In the genomic region with DNA sequence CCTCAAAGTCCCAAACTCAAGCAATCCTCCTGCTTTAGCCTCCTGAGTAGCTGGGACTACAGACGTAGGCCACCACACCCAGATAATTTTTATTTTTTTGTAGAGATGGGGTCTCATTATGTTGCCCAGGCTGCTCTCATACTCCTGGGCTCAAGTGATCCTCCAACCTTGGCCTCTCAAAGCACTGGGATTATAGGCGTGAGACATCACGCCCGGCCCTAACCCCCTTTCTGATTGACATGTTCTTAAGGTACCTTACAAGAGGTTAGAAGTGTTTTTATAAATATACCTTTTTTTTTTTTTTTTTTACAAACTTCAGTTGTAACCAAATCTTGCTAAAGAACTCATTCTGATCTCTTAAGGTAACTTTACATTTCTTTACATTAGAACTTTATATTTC, we compare ENCODE assay signal across 15 cellular contexts.
DNase-seq lines count a peak whose midpoint lies in the region; ATAC-seq and TF ChIP-seq lines count a peak whose summit lies in the region.
"Had no signal": no experiment of that assay in that cellular context is flagged by ENCODE, and none has a peak within 500 bp of the region (broad histone marks: within the 10 kb centered on the region; RNA-seq: fewer than 3 reads in every experiment).

No MANE protein-coding gene starts in this region.

- TF ChIP-seq POLR2A in thyroid gland (IDR thresholded peaks at IDR 0.05), result no peak

- peaks cover 5 to 22% of the 10 kb centered on the region in 2 donors for H3K4me1 Mint-ChIP-seq in natural killer cell
- peaks cover 13 to 21% of the 10 kb centered on the region in 2 donors for H3K4me1 Mint-ChIP-seq in natural killer cell treated with Interleukin-12 subunit alpha and Interleukin-12 subunit beta and Interleukin-15 and Interleukin-18, amount 100 ng/mL, for 72 hours (ENCODE audit: low read depth in 2 of 2)
- peaks cover 3% of the 10 kb centered on the region for H3K4me1 Mint-ChIP-seq in CD8-positive, alpha-beta T cell (ENCODE audit: low read depth)
- H3K4me1 Mint-ChIP-seq: GM23338 had no signal

- 93 to 99% methylated on average over 4 of the region's 4 CpGs for WGBS in thyroid gland, 2 donors

- POLR2A ChIA-PET in CD8-positive, alpha-beta T cell (lab: Charles Lee), result no interaction called here

- H3K9me3 Mint-ChIP-seq in natural killer cell, result no peaks in the 10 kb centered on the region
- H3K9me3 Mint-ChIP-seq in natural killer cell treated with Interleukin-12 subunit alpha and Interleukin-12 subunit beta and Interleukin-15 and Interleukin-18, amount 100 ng/mL, for 72 hours, result no peaks in the 10 kb centered on the region
- H3K9me3 Mint-ChIP-seq in CD8-positive, alpha-beta T cell, result no peaks in the 10 kb centered on the region
- H3K9me3 Mint-ChIP-seq: GM23338 had no signal

- H3K36me3 Mint-ChIP-seq in natural killer cell, result no peaks in the 10 kb centered on the region
- no peaks in the 10 kb centered on the region for H3K36me3 Mint-ChIP-seq in natural killer cell treated with Interleukin-12 subunit alpha and Interleukin-12 subunit beta and Interleukin-15 and Interleukin-18, amount 100 ng/mL, for 72 hours
- H3K36me3 Mint-ChIP-seq in CD8-positive, alpha-beta T cell, result no peaks in the 10 kb centered on the region

- H3K27ac ChIP-seq in RWPE2 (ENCODE audit: poor library complexity, severe bottlenecking) (peak overlapping the region; percentile 41), thyroid gland (peak overlapping the region in 2 of 3 donors; percentile 3 to 42)
- H3K27ac ChIP-seq in CD8-positive, alpha-beta T cell (ENCODE audit: low read depth, low read length), result no peak overlapping the region
- H3K27ac ChIP-seq: KMS-11 had no signal

- no peak for ATAC-seq in natural killer cell
- ATAC-seq in natural killer cell treated with Interleukin-12 subunit alpha and Interleukin-12 subunit beta and Interleukin-15 and Interleukin-18, amount 100 ng/mL, for 72 hours, result no peak
- ATAC-seq in RWPE2 (ENCODE audit: low read depth), result no peak
- no peak for ATAC-seq in CD8-positive, alpha-beta T cell
- ATAC-seq: GM23338 had no signal

- intact Hi-C loops in natural killer cell (cut with micrococcal nuclease) (no loop called here), thyroid gland (cut with DNase I) (no loop called here)
- intact Hi-C loops in CD8-positive, alpha-beta T cell (cut with DNase I, micrococcal nuclease), result no loop called here

- H3K27ac Mint-ChIP-seq in natural killer cell, result peak overlapping the region; percentile 45 to 84
- peak overlapping the region in 1 of 2 donors; percentile 56 for H3K27ac Mint-ChIP-seq in natural killer cell treated with Interleukin-12 subunit alpha and Interleukin-12 subunit beta and Interleukin-15 and Interleukin-18, amount 100 ng/mL, for 72 hours
- H3K27ac Mint-ChIP-seq in CD8-positive, alpha-beta T cell, result no peak overlapping the region
- H3K27ac Mint-ChIP-seq: GM23338 had no signal

- H3K4me1 ChIP-seq in RWPE2 (ENCODE audit: insufficient read depth, poor library complexity, severe bottlenecking) (peaks cover 16% of the 10 kb centered on the region), thyroid gland (peaks cover 21 to 35% of the 10 kb centered on the region in 2 donors)
- peaks cover 2% of the 10 kb centered on the region for H3K4me1 ChIP-seq in CD8-positive, alpha-beta T cell (ENCODE audit: insufficient read depth, low read length)
- H3K4me1 ChIP-seq: BE2C had no signal

- no peaks in the 10 kb centered on the region for H3K36me3 ChIP-seq in RWPE2 (ENCODE audit: low read depth)
- no peaks in the 10 kb centered on the region for H3K36me3 ChIP-seq in thyroid gland
- H3K36me3 ChIP-seq in CD8-positive, alpha-beta T cell (ENCODE audit: insufficient read depth, low read length), result no peaks in the 10 kb centered on the region
- H3K36me3 ChIP-seq: BE2C had no signal

- H3K4me3 ChIP-seq in RWPE2 (ENCODE audit: severe bottlenecking) (no peak overlapping the region), thyroid gland (replicated peaks in 1 of 3) (no peak overlapping the region)
- no peak overlapping the region for H3K4me3 ChIP-seq in CD8-positive, alpha-beta T cell (ENCODE audit: low read depth, low read length)
- H3K4me3 ChIP-seq: GM23338 had no signal

- H3K9me3 ChIP-seq in RWPE2 (ENCODE audit: severe bottlenecking) (no peaks in the 10 kb centered on the region), thyroid gland (no peaks in the 10 kb centered on the region)
- no peaks in the 10 kb centered on the region for H3K9me3 ChIP-seq in CD8-positive, alpha-beta T cell (ENCODE audit: low read length)
- H3K9me3 ChIP-seq: BE2C had no signal

- no peak for TF ChIP-seq CTCF in natural killer cell (IDR thresholded peaks at IDR 0.05)
- TF ChIP-seq CTCF in RWPE2 (IDR thresholded peaks at IDR 0.05; ENCODE audit: poor library complexity, severe bottlenecking), result no peak
- TF ChIP-seq CTCF in thyroid gland (IDR thresholded peaks at IDR 0.05), result no peak
- no peak for TF ChIP-seq CTCF in CD8-positive, alpha-beta T cell (IDR thresholded peaks at IDR 0.05)

- CTCF ChIA-PET in CD8-positive, alpha-beta T cell (lab: Charles Lee), result no interaction called here

- H3K27me3 Mint-ChIP-seq in natural killer cell (ENCODE audit: low read depth in 2 of 2), result no peaks in the 10 kb centered on the region
- no peaks in the 10 kb centered on the region for H3K27me3 Mint-ChIP-seq in natural killer cell treated with Interleukin-12 subunit alpha and Interleukin-12 subunit beta and Interleukin-15 and Interleukin-18, amount 100 ng/mL, for 72 hours
- H3K27me3 Mint-ChIP-seq in CD8-positive, alpha-beta T cell (ENCODE audit: low read depth), result no peaks in the 10 kb centered on the region

- DNase-seq in natural killer cell (no peak), RWPE2 (ENCODE audit: low spot score) (no peak), islet precursor cell (peak; percentile 48), thyroid gland (no peak), NCI-H2029 treated with DMSO at 0.1 percent for 48 hours (lab: John Stamatoyannopoulos, UW) (no peak), MV-4-11 (lab: John Stamatoyannopoulos, UW) (no peak)
- DNase-seq in natural killer cell treated with Interleukin-12 subunit alpha and Interleukin-12 subunit beta and Interleukin-15 and Interleukin-18, amount 100 ng/mL, for 72 hours (ENCODE audit: low spot score), result no peak
- no peak for DNase-seq in CD8-positive, alpha-beta T cell
- DNase-seq: DMS79, NCI-H1694 treated with DMSO at 0.1 percent for 48 hours, NCI-H446 treated with DMSO at 0.1 percent for 48 hours, NCI-H526 treated with DMSO at 0.1 percent for 48 hours had no signal

- H3K27me3 ChIP-seq in RWPE2 (ENCODE audit: insufficient read depth, poor library complexity, severe bottlenecking), result no peaks in the 10 kb centered on the region
- no peaks in the 10 kb centered on the region for H3K27me3 ChIP-seq in thyroid gland
- H3K27me3 ChIP-seq in CD8-positive, alpha-beta T cell (ENCODE audit: insufficient read depth, low read length), result no peaks in the 10 kb centered on the region
- H3K27me3 ChIP-seq: BE2C had no signal

- no peak overlapping the region for H3K4me3 Mint-ChIP-seq in natural killer cell
- H3K4me3 Mint-ChIP-seq in natural killer cell treated with Interleukin-12 subunit alpha and Interleukin-12 subunit beta and Interleukin-15 and Interleukin-18, amount 100 ng/mL, for 72 hours, result no peak overlapping the region
- no peak overlapping the region for H3K4me3 Mint-ChIP-seq in CD8-positive, alpha-beta T cell
- H3K4me3 Mint-ChIP-seq: GM23338 had no signal
